22 cellular contexts compared by ENCODE assay signal in the genomic region with DNA sequence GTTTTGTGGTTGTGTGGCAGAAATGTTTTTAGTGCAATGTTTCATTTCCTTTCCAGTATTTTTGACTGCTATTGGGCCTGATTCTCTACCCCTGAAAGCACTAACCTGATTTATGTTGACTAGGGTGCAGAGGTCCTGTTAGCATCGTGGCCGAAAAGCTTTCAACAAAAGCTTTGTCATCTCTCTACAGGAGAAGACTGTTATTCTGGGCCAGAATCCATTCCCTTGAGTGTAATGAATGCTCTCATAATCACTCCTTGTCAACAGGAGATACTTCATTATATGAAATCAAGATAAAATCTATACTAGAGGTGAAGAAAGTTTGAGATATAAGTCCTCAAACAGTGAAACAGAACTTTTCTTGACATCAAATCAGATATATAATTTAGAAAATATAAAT.
DNase-seq lines count a peak whose midpoint lies in the region; ATAC-seq, FAIRE-seq and TF ChIP-seq lines count a peak whose summit lies in the region.
"Had no signal": no experiment of that assay in that cellular context is flagged by ENCODE, and none has a peak within 500 bp of the region (broad histone marks: within the 10 kb centered on the region; RNA-seq: fewer than 3 reads in every experiment).

No MANE protein-coding gene starts in this region.

- H3K4me3 Mint-ChIP-seq in astrocyte (ENCODE audit: unreplicated experiment): no peak overlapping the region
- no peak overlapping the region for H3K4me3 Mint-ChIP-seq in CD4-positive, alpha-beta memory T cell
- H3K4me3 Mint-ChIP-seq: B cell; CD4-positive, alpha-beta T cell had no signal

- no peaks in the 10 kb centered on the region for H3K27me3 Mint-ChIP-seq in astrocyte (ENCODE audit: low read depth, unreplicated experiment)
- peaks cover 0 to 4% of the 10 kb centered on the region in 2 donors for H3K27me3 Mint-ChIP-seq in CD4-positive, alpha-beta memory T cell
- H3K27me3 Mint-ChIP-seq: B cell; CD4-positive, alpha-beta T cell had no signal

- no peaks in the 10 kb centered on the region for H3K36me3 ChIP-seq in left ventricle myocardium inferior
- no peaks in the 10 kb centered on the region for H3K36me3 ChIP-seq in heart left ventricle
- no peaks in the 10 kb centered on the region for H3K36me3 ChIP-seq in astrocyte (ENCODE audit: insufficient read depth, low read length)
- no peaks in the 10 kb centered on the region for H3K36me3 ChIP-seq in brain microvascular endothelial cell (replicated peaks)
- H3K36me3 ChIP-seq in CD4-positive, alpha-beta memory T cell (ENCODE audit: insufficient read depth, low read length): no peaks in the 10 kb centered on the region
- H3K36me3 ChIP-seq: HAP-1 had no signal

- H2AFZ ChIP-seq in astrocyte (ENCODE audit: low read depth, low read length): no peak overlapping the region

- no peak for FAIRE-seq in astrocyte (lab: Jason Lieb, UNC)
- FAIRE-seq: A549, D721Med, GM18507, HTR-8/SVneo had no signal

- H3K4me2 ChIP-seq in astrocyte (ENCODE audit: low read length): no peak overlapping the region
- H3K4me2 ChIP-seq: A549 had no signal

- no peaks in the 10 kb centered on the region for H3K27me3 ChIP-seq in left ventricle myocardium inferior (ENCODE audit: low read depth)
- no peaks in the 10 kb centered on the region for H3K27me3 ChIP-seq in heart left ventricle
- no peaks in the 10 kb centered on the region for H3K27me3 ChIP-seq in astrocyte (ENCODE audit: insufficient read depth, low read length)
- no peaks in the 10 kb centered on the region for H3K27me3 ChIP-seq in brain microvascular endothelial cell (replicated peaks)
- H3K27me3 ChIP-seq in CD4-positive, alpha-beta memory T cell (ENCODE audit: insufficient read depth, low read length): no peaks in the 10 kb centered on the region

- H3K79me2 ChIP-seq in astrocyte (ENCODE audit: insufficient read depth, low read length): no peaks in the 10 kb centered on the region

- H3K9me3 ChIP-seq in left ventricle myocardium inferior (replicated peaks) (no peaks in the 10 kb centered on the region), heart left ventricle (peaks cover 0 to 9% (median 0%) of the 10 kb centered on the region in 12 donors), astrocyte (ENCODE audit: insufficient read depth, low read depth, low read length) (no peaks in the 10 kb centered on the region)
- H3K9me3 ChIP-seq in CD4-positive, alpha-beta memory T cell (ENCODE audit: control insufficient read depth in 1 of 2, low read length in 2 of 2): no peaks in the 10 kb centered on the region
- H3K9me3 ChIP-seq: A549, HAP-1 had no signal

- CTCF ChIA-PET in CD4-positive, alpha-beta memory T cell (lab: Charles Lee; ENCODE audit: partially characterized antibody): no interaction called here

- H3K27ac ChIP-seq in left ventricle myocardium inferior (replicated peaks) (peak overlapping the region; percentile 8), heart left ventricle (peak overlapping the region in 1 of 12 donors; percentile 9), astrocyte (ENCODE audit: low read depth, low read length) (no peak overlapping the region), brain microvascular endothelial cell (no peak overlapping the region)
- H3K27ac ChIP-seq in CD4-positive, alpha-beta memory T cell (ENCODE audit: low read depth, low read length): no peak overlapping the region
- H3K27ac ChIP-seq: A549, SK-N-MC had no signal

- 54 to 68% (median 62%) methylated on average over 2 of the region's 2 CpGs for WGBS in heart left ventricle, 4 donors

- H3K36me3 Mint-ChIP-seq in astrocyte (ENCODE audit: low read depth, unreplicated experiment): no peaks in the 10 kb centered on the region
- H3K36me3 Mint-ChIP-seq in CD4-positive, alpha-beta memory T cell: no peaks in the 10 kb centered on the region

- H3K4me3 ChIP-seq in left ventricle myocardium inferior (no peak overlapping the region), heart left ventricle (no peak overlapping the region), astrocyte (ENCODE audit: insufficient read depth, low read depth, low read length) (no peak overlapping the region), fibroblast of villous mesenchyme (ENCODE audit: low read depth, low read length) (no peak overlapping the region), brain microvascular endothelial cell (ENCODE audit: low read depth, low read length) (no peak overlapping the region)
- H3K4me3 ChIP-seq in CD4-positive, alpha-beta memory T cell (ENCODE audit: low read length in 2 of 2): no peak overlapping the region
- H3K4me3 ChIP-seq: A549, HAP-1, SK-N-MC had no signal

- no peak overlapping the region for H3K9ac ChIP-seq in astrocyte (ENCODE audit: low read length)

- H3K9me3 Mint-ChIP-seq in astrocyte (ENCODE audit: unreplicated experiment): no peaks in the 10 kb centered on the region
- H3K9me3 Mint-ChIP-seq in CD4-positive, alpha-beta memory T cell: peaks cover 0 to 2% (median 0%) of the 10 kb centered on the region in 8 donors
- H3K9me3 Mint-ChIP-seq: CD4-positive, alpha-beta T cell had no signal

- H3K4me1 ChIP-seq in left ventricle myocardium inferior: peaks cover 4% of the 10 kb centered on the region
- H3K4me1 ChIP-seq in heart left ventricle: peaks cover 0 to 5% (median 0%) of the 10 kb centered on the region in 12 donors
- no peaks in the 10 kb centered on the region for H3K4me1 ChIP-seq in astrocyte (ENCODE audit: insufficient read depth, low read length)
- H3K4me1 ChIP-seq in CD4-positive, alpha-beta memory T cell (ENCODE audit: insufficient read depth, low read length): no peaks in the 10 kb centered on the region
- H3K4me1 ChIP-seq: A549, HAP-1 had no signal

- POLR2A ChIA-PET in CD4-positive, alpha-beta memory T cell (lab: Charles Lee; ENCODE audit: partially characterized antibody): no interaction called here

- H4K20me1 ChIP-seq in astrocyte (ENCODE audit: insufficient read depth, low read length): no peaks in the 10 kb centered on the region

- in situ Hi-C loops in brain microvascular endothelial cell (cut with HindIII; ENCODE audit: low pct_ligation_motif_present, low sequenced_read_pairs): no loop called here

- TF ChIP-seq POLR2A in heart left ventricle (IDR thresholded peaks at IDR 0.05): no peak

- ATAC-seq in heart left ventricle (no peak), GM21825 (IDR thresholded peaks at IDR 0.05; ENCODE audit: unreplicated experiment) (no peak)
- ATAC-seq: A549, PC-3 had no signal

- TF ChIP-seq CTCF in left ventricle myocardium inferior (IDR thresholded peaks at IDR 0.05; ENCODE audit: borderline replicate concordance) (no peak), heart left ventricle (IDR thresholded peaks at IDR 0.05) (no peak), astrocyte (IDR thresholded peaks at IDR 0.05; ENCODE audit: insufficient read depth, low read depth, low read length) (no peak), fibroblast of villous mesenchyme (IDR thresholded peaks at IDR 0.05; ENCODE audit: insufficient read depth, low read depth, low read length) (no peak), brain microvascular endothelial cell (IDR thresholded peaks at IDR 0.05; ENCODE audit: low read depth, low read length, missing control alignments) (no peak)

- intact Hi-C loops in left ventricle myocardium inferior (cut with micrococcal nuclease): no loop called here
- intact Hi-C loops in heart left ventricle (cut with DNase I): no loop called here
- intact Hi-C loops in CD4-positive, alpha-beta memory T cell (cut with micrococcal nuclease): no loop called here

- no peak overlapping the region for H3K27ac Mint-ChIP-seq in astrocyte (ENCODE audit: unreplicated experiment)
- H3K27ac Mint-ChIP-seq in CD4-positive, alpha-beta memory T cell: no peak overlapping the region
- H3K27ac Mint-ChIP-seq: B cell; CD4-positive, alpha-beta T cell had no signal

- peaks cover 2% of the 10 kb centered on the region for H3K4me1 Mint-ChIP-seq in astrocyte (ENCODE audit: low read depth, unreplicated experiment)
- no peaks in the 10 kb centered on the region for H3K4me1 Mint-ChIP-seq in CD4-positive, alpha-beta memory T cell
- H3K4me1 Mint-ChIP-seq: B cell had no signal

- no peak for DNase-seq in left ventricle myocardium inferior
- DNase-seq in heart left ventricle: no peak
- peak; percentile 78 for DNase-seq in astrocyte (ENCODE audit: low read depth)
- DNase-seq in fibroblast of villous mesenchyme (ENCODE audit: low read depth): peak; percentile 27
- DNase-seq in activated effector memory CD4-positive, alpha-beta T cell treated with Interleukin-2 at 50 U/mL for 16 hours: no peak
- DNase-seq in brain microvascular endothelial cell: no peak
- DNase-seq in CD4-positive, alpha-beta memory T cell: no peak
- DNase-seq: CD4-positive, alpha-beta T cell; DND-41; NCI-H1048; NCI-H146; NCI-H2081 treated with DMSO at 0.1 percent for 48 hours; NCI-H524 treated with DMSO at 0.1 percent for 48 hours; PC-3 had no signal

Comparison
In these comparisons a context has a peak if more than half of its experiments do, and no peak if none do; other contexts are left out.
1. DNase-seq: peak in astrocyte (single experiment) and fibroblast of villous mesenchyme (single experiment); none in left ventricle myocardium inferior (single experiment), heart left ventricle (0 of 5), activated effector memory CD4-positive, alpha-beta T cell treated with Interleukin-2 at 50 U/mL for 16 hours (single experiment), brain microvascular endothelial cell (single experiment) and CD4-positive, alpha-beta memory T cell (0 of 5).